ENCODE assay signal across 24 cellular contexts in the genomic region with DNA sequence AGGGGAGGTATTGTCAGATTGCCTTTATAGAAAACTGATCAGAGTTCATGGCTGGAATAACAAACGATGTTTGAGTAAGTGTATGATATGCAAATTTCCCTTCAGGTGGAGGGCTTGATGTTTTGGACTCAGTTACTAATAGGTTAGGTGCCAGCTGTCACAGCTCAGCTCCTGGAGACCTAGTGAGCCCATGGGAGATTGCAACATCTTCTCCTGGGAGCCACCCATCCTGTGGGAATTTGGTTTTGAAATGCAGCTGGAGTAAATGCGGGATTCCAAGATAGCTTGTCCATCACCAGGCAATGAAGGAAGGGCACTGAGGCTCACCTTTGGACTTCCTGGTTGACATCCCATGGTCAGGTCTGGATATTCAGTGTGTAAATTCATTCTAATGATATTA.
"Had no signal": no experiment of that assay in that cellular context is flagged by ENCODE, and none has a peak within 500 bp of the region (broad histone marks: within the 10 kb centered on the region; RNA-seq: fewer than 3 reads in every experiment).

No MANE protein-coding gene starts in this region.

- DNase-seq: activated CD4-positive, alpha-beta T cell treated with anti-CD3 and anti-CD28 coated beads for 4 hours; activated CD4-positive, alpha-beta T cell treated with anti-CD3 and anti-CD28 coated beads, Interleukin-2, amount 50 U/mL, for 4 hours; activated naive CD4-positive, alpha-beta T cell; activated T-cell treated with anti-CD3 and anti-CD28 coated beads for 4 hours; activated T-cell treated with anti-CD3 and anti-CD28 coated beads, Interleukin-2, amount 50 U/mL, for 72 hours; endodermal cell; foreskin melanocyte; left lung; naive B cell; nephron progenitor cell; ovary; sigmoid colon; stimulated activated CD4-positive, alpha-beta T cell treated with anti-CD3 and anti-CD28 coated beads, Interleukin-15, amount 100 ng/mL, for 24 hours; stimulated activated CD4-positive, alpha-beta T cell treated with anti-CD3 and anti-CD28 coated beads, Interleukin-2, amount 100 ng/mL, for 24 hours; stimulated activated naive CD4-positive, alpha-beta T cell treated with Interleukin-2 at 50 U/mL for 16 hours; testis; transverse colon had no signal

- FAIRE-seq: urothelium cell line had no signal

- H3K4me1 ChIP-seq: left lung, prostate gland, testis, transverse colon had no signal

- H3K4me3 ChIP-seq: esophagus muscularis mucosa, left lung, lung, ovary, prostate gland, sigmoid colon, testis, transverse colon had no signal

- H3K36me3 ChIP-seq: esophagus muscularis mucosa, left lung, neutrophil, ovary, prostate gland, sigmoid colon, transverse colon had no signal

- ATAC-seq: activated naive CD4-positive, alpha-beta T cell treated with anti-CD3 and anti-CD28 coated beads, Interleukin-2, amount 50 U/mL, for 72 hours; activated T-cell treated with anti-CD3 and anti-CD28 coated beads, Interleukin-2, amount 50 U/mL, for 72 hours had no signal

- H3K9me3 ChIP-seq: left lung, neutrophil, ovary, prostate gland, sigmoid colon, testis, transverse colon had no signal

- H3K27ac ChIP-seq: esophagus muscularis mucosa, left lung, neutrophil, ovary, prostate gland, sigmoid colon, testis, transverse colon, VCaP had no signal

- H3K27me3 ChIP-seq: esophagus muscularis mucosa, left lung, neutrophil, ovary, sigmoid colon, testis, transverse colon had no signal
